In the genomic region with DNA sequence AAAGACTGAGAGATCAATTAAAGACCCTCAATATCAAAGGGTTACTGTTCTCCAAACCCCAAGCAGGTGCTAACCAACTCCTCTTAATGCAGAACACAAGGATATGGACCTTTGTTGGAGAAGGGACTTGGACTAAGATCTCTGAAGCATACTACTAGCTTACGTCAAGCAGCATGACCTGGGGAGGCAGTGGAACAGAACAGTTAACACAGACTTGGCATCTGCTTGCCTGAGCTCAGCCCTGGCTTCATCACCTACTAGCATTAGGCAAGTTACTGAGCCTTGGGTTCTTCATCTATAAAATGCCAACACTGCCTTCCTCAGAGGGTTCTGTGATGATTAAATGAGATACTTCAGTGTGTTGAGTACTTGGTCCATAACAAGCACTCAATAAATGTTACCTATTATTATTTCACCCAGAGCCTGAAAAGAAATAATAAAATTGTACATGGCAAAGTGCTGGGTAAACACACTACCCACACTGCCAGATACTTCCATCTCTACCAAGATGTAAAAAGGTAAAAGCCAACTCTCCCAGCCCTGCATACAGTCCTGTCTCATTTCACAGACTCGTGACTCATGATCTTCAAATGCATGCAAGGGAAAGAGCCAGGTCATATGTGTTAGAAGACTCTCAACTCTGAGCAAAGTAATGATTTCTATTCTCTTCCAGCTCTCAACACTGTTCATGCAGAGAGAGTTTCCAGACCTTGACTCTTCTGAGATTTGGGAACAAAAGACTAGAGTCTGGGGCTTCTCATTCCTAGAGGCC, we compare ENCODE assay signal across 12 cellular contexts. TPM values are rescaled to one million over a fixed set of nuclear protein-coding genes. Genes with fewer than 3 reads are reported as not detected.
A peak's percentile ranks its signal among the peaks of the same experiment; 100 is the strongest.
DNase-seq lines count a peak whose midpoint lies in the region; ATAC-seq and TF ChIP-seq lines count a peak whose summit lies in the region.
"Had no signal": no experiment of that assay in that cellular context is flagged by ENCODE, and none has a peak within 500 bp of the region (broad histone marks: within the 10 kb centered on the region; RNA-seq: fewer than 3 reads in every experiment).

No MANE protein-coding gene starts in this region.

- H3K4me1 Mint-ChIP-seq in CD4-positive, alpha-beta T cell (ENCODE audit: low read depth), result peaks cover 97% of the 10 kb centered on the region
- H3K4me1 Mint-ChIP-seq in natural killer cell, result peaks cover 80 to 96% of the 10 kb centered on the region in 2 donors

- no peaks in the 10 kb centered on the region for H3K27me3 ChIP-seq in CD4-positive, alpha-beta T cell (ENCODE audit: control insufficient read depth, insufficient read depth, low read length)
- H3K27me3 ChIP-seq in brain microvascular endothelial cell (replicated peaks), result no peaks in the 10 kb centered on the region
- H3K27me3 ChIP-seq: ovary had no signal

- H3K27me3 Mint-ChIP-seq in CD4-positive, alpha-beta T cell, result no peaks in the 10 kb centered on the region
- no peaks in the 10 kb centered on the region for H3K27me3 Mint-ChIP-seq in natural killer cell (ENCODE audit: low read depth in 2 of 2)

- H3K27ac ChIP-seq in CD4-positive, alpha-beta T cell (ENCODE audit: low read depth, low read length), result no peak overlapping the region
- no peak overlapping the region for H3K27ac ChIP-seq in brain microvascular endothelial cell
- H3K27ac ChIP-seq: ovary had no signal

- peak overlapping the region; percentile 69 for H3K4me3 Mint-ChIP-seq in CD4-positive, alpha-beta T cell
- H3K4me3 Mint-ChIP-seq in natural killer cell, result no peak overlapping the region

- DNase-seq in CD4-positive, alpha-beta T cell, result no peak
- DNase-seq in HCEC 1CT, result peak; percentile 47
- DNase-seq in brain microvascular endothelial cell, result peak; percentile 49
- DNase-seq in natural killer cell, result no peak
- DNase-seq in HuH-7 (ENCODE audit: low spot score), result no peak
- DNase-seq: cerebellar nuclear complex, foreskin melanocyte, Kasumi-1, NCI-H2107 had no signal

- in situ Hi-C loops in brain microvascular endothelial cell (cut with HindIII; ENCODE audit: low pct_ligation_motif_present, low sequenced_read_pairs), result no loop called here

- POLR2A ChIA-PET in CD4-positive, alpha-beta T cell (lab: Charles Lee), result interaction anchor here (0.9 to 1.0 kb wide), 2 partner anchors 38 to 39 kb away, joined by 3 to 5 read pairs; a partner anchor contains a TSS

- H3K9me3 Mint-ChIP-seq in CD4-positive, alpha-beta T cell, result no peaks in the 10 kb centered on the region
- H3K9me3 Mint-ChIP-seq in natural killer cell, result no peaks in the 10 kb centered on the region

- no peaks in the 10 kb centered on the region for H3K9me3 ChIP-seq in CD4-positive, alpha-beta T cell (ENCODE audit: control insufficient read depth, low read length)
- H3K9me3 ChIP-seq: ovary had no signal

- peak overlapping the region; percentile 97 for H3K27ac Mint-ChIP-seq in CD4-positive, alpha-beta T cell
- peak overlapping the region; percentile 89 to 92 for H3K27ac Mint-ChIP-seq in natural killer cell

- no peak overlapping the region for H3K4me3 ChIP-seq in brain microvascular endothelial cell (ENCODE audit: low read depth, low read length)
- H3K4me3 ChIP-seq: ovary had no signal

- TF ChIP-seq CTCF in CD4-positive, alpha-beta T cell (IDR thresholded peaks at IDR 0.05), result no peak
- no peak for TF ChIP-seq CTCF in brain microvascular endothelial cell (IDR thresholded peaks at IDR 0.05; ENCODE audit: low read depth, low read length, missing control alignments)
- TF ChIP-seq CTCF in natural killer cell (IDR thresholded peaks at IDR 0.05), result no peak

- peaks cover 3% of the 10 kb centered on the region for H3K36me3 ChIP-seq in brain microvascular endothelial cell (replicated peaks)
- H3K36me3 ChIP-seq: ovary had no signal

- ATAC-seq in CD4-positive, alpha-beta T cell (ENCODE audit: poor library complexity), result no peak
- no peak for ATAC-seq in natural killer cell
- no peak for ATAC-seq in HG02981 (IDR thresholded peaks at IDR 0.05; ENCODE audit: unreplicated experiment)
- no peak for ATAC-seq in HG03196 (IDR thresholded peaks at IDR 0.05; ENCODE audit: unreplicated experiment)

- CTCF ChIA-PET in CD4-positive, alpha-beta T cell (lab: Charles Lee), result no interaction called here

- intact Hi-C loops in CD4-positive, alpha-beta T cell (cut with DNase I, micrococcal nuclease), result loop anchor here in 1 of 2 experiments (2.0 kb wide), 1 partner anchor 23 kb away; no protein-coding TSS in a partner anchor
- intact Hi-C loops in natural killer cell (cut with micrococcal nuclease), result no loop called here

- H3K36me3 Mint-ChIP-seq in CD4-positive, alpha-beta T cell (ENCODE audit: low read depth), result peaks cover 41% of the 10 kb centered on the region
- H3K36me3 Mint-ChIP-seq in natural killer cell, result no peaks in the 10 kb centered on the region

RNA-seq across cellular contexts. Expression of a gene that starts 39.7 kb away (rescaled TPM):
- total RNA-seq in CD4-positive, alpha-beta T cell, result 10 to 100 TPM; 33.3 to 34.8 TPM
- 10 to 100 TPM; 54.2 to 82.6 (median 58.7) TPM for total RNA-seq in natural killer cell

RNA-seq across cellular contexts. Expression of a gene that starts 44.1 kb away (rescaled TPM):
- total RNA-seq in CD4-positive, alpha-beta T cell, result 1 to 10 TPM; 4.7 to 6.5 TPM
- total RNA-seq in natural killer cell, result 1 to 10 TPM; 5.6 to 6.8 (median 5.9) TPM

Comparison
In these comparisons a context has a peak if more than half of its experiments do, and no peak if none do; other contexts are left out.
1. DNase-seq: peak in HCEC 1CT (single experiment) and brain microvascular endothelial cell (single experiment); none in CD4-positive, alpha-beta T cell (0 of 10), natural killer cell (single experiment) and HuH-7 (single experiment).